15 cellular contexts compared by ENCODE assay signal in the genomic region with DNA sequence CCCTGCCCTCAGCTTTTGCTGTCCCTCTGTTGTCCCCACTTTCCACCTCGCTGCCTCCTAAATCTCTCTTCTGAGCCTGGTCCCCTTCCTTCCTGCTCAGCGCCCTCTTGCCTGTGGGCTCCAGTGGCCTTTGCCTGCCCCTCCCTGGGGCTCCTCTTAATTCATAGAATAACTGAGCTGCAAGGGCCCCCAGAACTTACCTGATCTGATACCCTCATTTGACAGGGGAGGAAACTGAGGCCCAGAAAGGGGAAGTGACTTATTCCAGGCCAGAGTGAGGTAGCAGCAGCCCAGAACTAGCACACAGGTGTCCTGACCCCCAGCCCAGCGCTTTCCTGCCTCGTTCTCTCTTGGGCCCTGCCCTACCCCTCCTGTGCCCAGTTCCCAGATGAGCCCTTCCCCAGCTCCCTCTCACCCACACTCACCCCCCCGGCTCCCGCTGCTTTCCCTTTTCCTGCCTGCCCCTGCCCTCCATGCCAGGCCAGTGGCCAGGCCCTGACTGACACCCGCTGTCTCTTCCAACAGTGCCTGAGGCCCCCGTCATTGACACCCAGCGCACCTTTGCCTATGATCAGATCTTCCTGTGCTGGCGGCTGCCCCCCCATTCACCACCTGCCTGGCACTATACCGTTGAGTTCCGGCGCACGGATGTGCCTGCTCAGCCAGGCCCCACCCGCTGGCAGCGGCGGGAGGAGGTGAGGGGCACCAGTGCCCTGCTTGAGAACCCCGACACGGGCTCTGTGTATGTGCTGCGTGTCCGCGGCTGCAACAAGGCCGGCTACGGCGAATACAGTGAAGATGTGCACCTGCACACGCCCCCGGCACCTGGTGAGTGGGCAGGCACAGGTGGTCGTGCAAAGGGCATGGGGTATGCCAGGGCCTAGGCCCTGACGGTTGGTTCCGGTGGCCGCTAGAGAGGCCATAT. TPM values are rescaled to one million over a fixed set of nuclear protein-coding genes. Genes with fewer than 3 reads are reported as not detected.
A peak's percentile ranks its signal among the peaks of the same experiment; 100 is the strongest.
DNase-seq lines count a peak whose midpoint lies in the region; ATAC-seq and TF ChIP-seq lines count a peak whose summit lies in the region.
"Had no signal": no experiment of that assay in that cellular context is flagged by ENCODE, and none has a peak within 500 bp of the region (broad histone marks: within the 10 kb centered on the region; RNA-seq: fewer than 3 reads in every experiment).

No MANE protein-coding gene starts in this region.

- H3K4me1 ChIP-seq in upper lobe of left lung = peaks cover 13 to 32% (median 22%) of the 10 kb centered on the region in 4 donors

- 91 to 92% methylated on average over 16 to 31 of the region's 31 CpGs for WGBS in upper lobe of left lung, 2 donors

- H3K36me3 ChIP-seq in upper lobe of left lung = no peaks in the 10 kb centered on the region
- H3K36me3 ChIP-seq: esophagus squamous epithelium had no signal

- ATAC-seq in upper lobe of left lung (ENCODE audit: low FRiP score in 2 of 2) (no peak), HG02588 (IDR thresholded peaks at IDR 0.05; ENCODE audit: unreplicated experiment) (no peak)
- ATAC-seq: activated CD8-positive, alpha-beta T cell treated with anti-CD3 and anti-CD28 coated beads, Interleukin-2, amount 10 ng/mL, durations not matched to agents 7 days and 5 days had no signal

- peak in 1 of 4 donors; percentile 34 for TF ChIP-seq POLR2A in upper lobe of left lung (IDR thresholded peaks at IDR 0.05)

- peaks cover 0 to 3% (median 0%) of the 10 kb centered on the region in 4 donors for H3K27me3 ChIP-seq in upper lobe of left lung

- peak; percentile 11 for DNase-seq in activated T-cell treated with anti-CD3 and anti-CD28 coated beads, Interleukin-2, amount 50 U/mL, for 1 hour
- DNase-seq in activated T-cell treated with anti-CD3 and anti-CD28 coated beads for 4 hours = no peak
- DNase-seq in islet precursor cell = peak; percentile 42
- peak; percentile 27 to 82 for DNase-seq in upper lobe of left lung
- DNase-seq in NCI-H2107 treated with DMSO at 0.1 percent for 48 hours (lab: John Stamatoyannopoulos, UW; ENCODE audit: unreplicated experiment) = no peak
- DNase-seq: ACHN, cerebellar nuclear complex, esophagus squamous epithelium, hypothalamus, NCI-H146, NCI-H524 treated with DMSO at 0.1 percent for 48 hours, RPMI8226, T1000 had no signal

- H3K27ac ChIP-seq in upper lobe of left lung = peak overlapping the region in 1 of 4 donors; percentile 76

- TF ChIP-seq EP300 in upper lobe of left lung (IDR thresholded peaks at IDR 0.05) = no peak

- no peaks in the 10 kb centered on the region for H3K9me3 ChIP-seq in upper lobe of left lung
- H3K9me3 ChIP-seq: esophagus squamous epithelium had no signal

- no peak for TF ChIP-seq CTCF in upper lobe of left lung (IDR thresholded peaks at IDR 0.05)

- no peak overlapping the region for H3K4me3 ChIP-seq in upper lobe of left lung

RNA-seq across cellular contexts. Expression of a gene that starts 5.7 kb away (rescaled TPM):
- total RNA-seq in upper lobe of left lung = under 1 TPM in 3 of 6 donors, not detected in 3; 0.30 to 0.64 (median 0.57) TPM

RNA-seq across cellular contexts. Expression of a gene that starts 6.3 kb away (rescaled TPM):
- total RNA-seq in upper lobe of left lung = 100 to 1,000 TPM in 4 of 6 donors, 10 to 100 TPM in 2; 47.1 to 166 (median 131) TPM

RNA-seq across cellular contexts. Expression of a gene that starts 28.3 kb away (rescaled TPM):
- total RNA-seq in upper lobe of left lung = 10 to 100 TPM; 18.3 to 97.4 (median 27.6) TPM

RNA-seq across cellular contexts. Expression of a gene that starts 29.1 kb away (rescaled TPM):
- 10 to 100 TPM; 23.0 to 68.4 (median 37.4) TPM for total RNA-seq in upper lobe of left lung

RNA-seq across cellular contexts. Expression of a gene that starts 39.0 kb away (rescaled TPM):
- total RNA-seq in upper lobe of left lung = 100 to 1,000 TPM in 2 of 6 donors, 10 to 100 TPM in 3, not detected in 1; 25.1 to 112 (median 67.5) TPM

Comparison
In these comparisons a context has a peak if more than half of its experiments do, and no peak if none do; other contexts are left out.
1. DNase-seq: peak in activated T-cell treated with anti-CD3 and anti-CD28 coated beads, Interleukin-2, amount 50 U/mL, for 1 hour (single experiment), islet precursor cell (single experiment) and upper lobe of left lung (2 of 2); none in activated T-cell treated with anti-CD3 and anti-CD28 coated beads for 4 hours (single experiment) and NCI-H2107 treated with DMSO at 0.1 percent for 48 hours (single experiment).